In genomic region chr6:166634581-166634980, GRCh38 we compare ENCODE assay signal across 6 cellular contexts. TPM values are rescaled to one million over a fixed set of nuclear protein-coding genes. Genes with fewer than 3 reads are reported as not detected.
DNase-seq lines count a peak whose midpoint lies in the region; ATAC-seq and TF ChIP-seq lines count a peak whose summit lies in the region.
"Not testable (repeated sequence)": the region's sequence is repeated elsewhere in the genome, so short reads cannot be mapped to it uniquely, and the experiment has no call there.

No MANE protein-coding gene starts in this region.

- H3K9ac ChIP-seq in MM.1S (ENCODE audit: low read length): peak overlapping the region; percentile 50; the same call in 1 of the 2 replicates

- ATAC-seq in GM18870 (IDR thresholded peaks at IDR 0.05; ENCODE audit: unreplicated experiment): peak; percentile 6
- ATAC-seq in heart left ventricle, left lobe of liver, psoas muscle: not testable (repeated sequence)

- not testable (repeated sequence) for H3K79me2 ChIP-seq in MM.1S (ENCODE audit: low read length)

- not testable (repeated sequence) for H3K36me3 ChIP-seq in MM.1S (replicated peaks; ENCODE audit: insufficient read depth, low read length); heart left ventricle; psoas muscle (ENCODE audit: insufficient read depth in 1 of 2, low read depth in 1 of 2); spleen

- peaks cover 17% of the 10 kb centered on the region for H3F3A ChIP-seq in MM.1S (ENCODE audit: insufficient read depth, low read length)

- TF ChIP-seq CTCF in MM.1S (IDR thresholded peaks at IDR 0.05; ENCODE audit: low read length); heart left ventricle (IDR thresholded peaks at IDR 0.05); psoas muscle (IDR thresholded peaks at IDR 0.05); spleen (IDR thresholded peaks at IDR 0.05 in 8 of 11, conservative IDR thresholded peaks at IDR 0.05 in 3 of 11): not testable (repeated sequence)

- peak overlapping the region; percentile 39 for H3K4me3 ChIP-seq in MM.1S (ENCODE audit: low read length)
- H3K4me3 ChIP-seq in heart left ventricle, psoas muscle, spleen: not testable (repeated sequence)

- H3K4me2 ChIP-seq in MM.1S (ENCODE audit: low read depth, low read length): peak overlapping the region; percentile 54

- not testable (repeated sequence) for TF ChIP-seq POLR2A in heart left ventricle (IDR thresholded peaks at IDR 0.05); spleen (IDR thresholded peaks at IDR 0.05)

- H2AFZ ChIP-seq in MM.1S (ENCODE audit: low read length): peak overlapping the region; percentile 51; the same call in 1 of the 2 replicates

- H4K20me1 ChIP-seq in MM.1S (ENCODE audit: insufficient read depth, low read length): not testable (repeated sequence)

- intact Hi-C loops in heart left ventricle (cut with DNase I): loop anchor here in 1 of 10 donors (5.0 kb wide), 1 partner anchor 58 kb away; no protein-coding TSS in a partner anchor
- intact Hi-C loops in psoas muscle (cut with DNase I); spleen (cut with DNase I; ENCODE audit: low total_unique reads): not testable (repeated sequence)

- not testable (repeated sequence) for H3K9me3 ChIP-seq in MM.1S (replicated peaks; ENCODE audit: insufficient read depth, low read length); heart left ventricle; psoas muscle; spleen

- H3K9me2 ChIP-seq in MM.1S (replicated peaks; ENCODE audit: insufficient read depth, low read length): not testable (repeated sequence)

- H3K4me1 ChIP-seq in MM.1S (ENCODE audit: low read length) (peaks cover 24% of the 10 kb centered on the region), heart left ventricle (peaks cover 3 to 50% (median 35%) of the 10 kb centered on the region in 12 donors), psoas muscle (peaks cover 36% of the 10 kb centered on the region), spleen (peaks cover 0 to 75% (median 6%) of the 10 kb centered on the region in 6 donors)

- not testable (repeated sequence) for DNase-seq in MM.1S, psoas muscle, spleen
- DNase-seq in heart left ventricle (peak in 1 of 5 donors; percentile 3), left lobe of liver (ENCODE audit: low spot score) (peak; percentile 10)

- WGBS in heart left ventricle, 4 donors: 93 to 98% (median 94%) methylated on average over 4 of the region's 4 CpGs
- WGBS in psoas muscle, 3 donors: 93 to 95% (median 94%) methylated on average over 4 of the region's 4 CpGs
- WGBS in spleen, 5 donors: 82 to 93% (median 89%) methylated on average over 4 of the region's 4 CpGs

- not testable (repeated sequence) for H3K27me3 ChIP-seq in MM.1S (replicated peaks; ENCODE audit: insufficient read depth, low read length); heart left ventricle; psoas muscle (ENCODE audit: insufficient read depth in 3 of 3, low read length in 2 of 3)
- peaks cover 0 to 40% (median 0%) of the 10 kb centered on the region in 7 donors for H3K27me3 ChIP-seq in spleen (replicated peaks in 1 of 7)

- H3K27ac ChIP-seq in MM.1S (ENCODE audit: low read length): peak overlapping the region; percentile 61; the same call in 1 of the 2 replicates
- peak overlapping the region in 10 of 12 donors; percentile 46 to 74 (median 58) for H3K27ac ChIP-seq in heart left ventricle
- H3K27ac ChIP-seq in psoas muscle: peak overlapping the region; percentile 81
- peak overlapping the region; percentile 28 to 89 (median 80) for H3K27ac ChIP-seq in spleen

RNA-seq across cellular contexts. Expression of gene RPS6KA2, which starts 7.5 kb away (rescaled TPM):
- total RNA-seq in heart left ventricle (100 to 1,000 TPM in 2 of 9 donors, 10 to 100 TPM in 7; 66.5 to 171 (median 91.6) TPM), left lobe of liver (12.4 TPM), psoas muscle (10 to 100 TPM; 14.2 to 40.4 (median 28.4) TPM), spleen (100 to 1,000 TPM in 2 of 7 donors, 10 to 100 TPM in 5; 45.9 to 123 (median 71.0) TPM)
- polyA plus RNA-seq in heart left ventricle (100 to 1,000 TPM in 1 of 2 donors, 10 to 100 TPM in 1; 23.0 to 157 TPM), psoas muscle (10 to 100 TPM in 1 of 3 donors, 1 to 10 TPM in 2; 7.8 to 26.7 (median 8.0) TPM), spleen (10 to 100 TPM in 1 of 3 donors, 1 to 10 TPM in 2; 7.6 to 26.3 (median 8.7) TPM)

RNA-seq across cellular contexts. Expression of gene RAMACL, which starts 48.1 kb away (rescaled TPM):
- 1 to 10 TPM in 3 of 9 donors, under 1 TPM in 6; 0.27 to 2.0 (median 0.69) TPM for total RNA-seq in heart left ventricle
- under 1 TPM; 0.35 to 0.88 TPM for polyA plus RNA-seq in heart left ventricle
- total RNA-seq in left lobe of liver: 0.28 TPM
- 1 to 10 TPM in 1 of 4 donors, under 1 TPM in 3; 0.17 to 1.3 (median 0.72) TPM for total RNA-seq in psoas muscle
- polyA plus RNA-seq in psoas muscle: under 1 TPM; 0.25 to 0.48 (median 0.38) TPM
- total RNA-seq in spleen: 1 to 10 TPM; 2.2 to 6.9 (median 5.4) TPM
- under 1 TPM; 0.23 to 0.38 (median 0.26) TPM for polyA plus RNA-seq in spleen
